ENCODE assay signal across 10 cellular contexts in genomic region chr16:27240948-27241531, GRCh38. TPM values are rescaled to one million over a fixed set of nuclear protein-coding genes. Genes with fewer than 3 reads are reported as not detected.
DNase-seq lines count a peak whose midpoint lies in the region; ATAC-seq and TF ChIP-seq lines count a peak whose summit lies in the region.
"Had no signal": no experiment of that assay in that cellular context is flagged by ENCODE, and none has a peak within 500 bp of the region (broad histone marks: within the 10 kb centered on the region; RNA-seq: fewer than 3 reads in every experiment).

No MANE protein-coding gene starts in this region.

- ATAC-seq in heart right ventricle: peak in 4 of 8 donors; percentile 7 to 27 (median 16)
- no peak for ATAC-seq in Right ventricle myocardium inferior
- no peak for ATAC-seq in HG02884 (IDR thresholded peaks at IDR 0.05; ENCODE audit: unreplicated experiment)
- no peak for ATAC-seq in HG03571 (IDR thresholded peaks at IDR 0.05; ENCODE audit: unreplicated experiment)

- no peaks in the 10 kb centered on the region for H3K36me3 ChIP-seq in heart right ventricle
- no peaks in the 10 kb centered on the region for H3K36me3 ChIP-seq in mesodermal cell (ENCODE audit: control insufficient read depth, insufficient read depth, low read length)
- H3K36me3 ChIP-seq in urinary bladder (ENCODE audit: insufficient read depth): no peaks in the 10 kb centered on the region

- H3K4me3 ChIP-seq in heart right ventricle: no peak overlapping the region
- H3K4me3 ChIP-seq in astrocyte of the spinal cord (ENCODE audit: low read depth, low read length): no peak overlapping the region
- H3K4me3 ChIP-seq in mesodermal cell (ENCODE audit: extremely low read depth, insufficient read depth, low read length, poor library complexity, severe bottlenecking): no peak overlapping the region
- no peak overlapping the region for H3K4me3 ChIP-seq in urinary bladder (ENCODE audit: low read depth, low read length)

- in situ Hi-C loops in astrocyte of the spinal cord (cut with HindIII; ENCODE audit: low sequenced_read_pairs): no loop called here
- in situ Hi-C loops in GM13976 (cut with MboI; ENCODE audit: low sequenced_read_pairs, unreplicated experiment): no loop called here

- 61 to 81% methylated on average over 6 of the region's 6 CpGs for WGBS in heart right ventricle, 2 donors
- 90 to 92% methylated on average over 3 to 5 of the region's 6 CpGs for WGBS in mesodermal cell (ENCODE audit: insufficient coverage in 2 of 2), 2 experiments
- WGBS in urinary bladder: 76% methylated on average over 6 of the region's 6 CpGs

- H3K27me3 ChIP-seq in heart right ventricle: no peaks in the 10 kb centered on the region

- H3K27ac ChIP-seq in heart right ventricle: peak overlapping the region in 9 of 10 donors; percentile 30 to 84 (median 58)
- H3K27ac ChIP-seq in mesodermal cell (ENCODE audit: low read depth, low read length, severe bottlenecking): peak overlapping the region; percentile 66
- peak overlapping the region; percentile 24 for H3K27ac ChIP-seq in urinary bladder (ENCODE audit: low read depth)

- intact Hi-C loops in heart right ventricle (cut with DNase I) (loop anchor here in 1 of 10 donors (10.0 kb wide), 1 partner anchor 74 kb away; the partner anchor contains the start of gene IL4R), Right ventricle myocardium inferior (cut with DNase I) (loop anchor here (5.0 kb wide), 1 partner anchor 76 kb away; no protein-coding TSS in a partner anchor)

- no peak for DNase-seq in heart right ventricle
- no peak for DNase-seq in Right ventricle myocardium inferior (ENCODE audit: missing footprints)
- DNase-seq in astrocyte of the spinal cord (ENCODE audit: low read depth, low spot score): peak; percentile 50
- no peak for DNase-seq in GM13976 (ENCODE audit: low spot score)
- DNase-seq: DMS 273 treated with DMSO at 0.1 percent for 48 hours, retina had no signal

- peaks cover 13 to 85% (median 67%) of the 10 kb centered on the region in 9 donors for H3K4me1 ChIP-seq in heart right ventricle
- peaks cover 36% of the 10 kb centered on the region for H3K4me1 ChIP-seq in mesodermal cell (ENCODE audit: control insufficient read depth, insufficient read depth, low read length, poor library complexity, severe bottlenecking)
- peaks cover 2% of the 10 kb centered on the region for H3K4me1 ChIP-seq in urinary bladder (ENCODE audit: insufficient read depth)

- H3K9me3 ChIP-seq in heart right ventricle (no peaks in the 10 kb centered on the region), mesodermal cell (ENCODE audit: control insufficient read depth, low read length) (no peaks in the 10 kb centered on the region)

- TF ChIP-seq CTCF in heart right ventricle (IDR thresholded peaks at IDR 0.05): no peak
- no peak for TF ChIP-seq CTCF in astrocyte of the spinal cord (IDR thresholded peaks at IDR 0.05; ENCODE audit: low read depth, low read length)
- no peak for TF ChIP-seq CTCF in GM13976 (IDR thresholded peaks at IDR 0.05; ENCODE audit: borderline replicate concordance, control extremely low read depth, extremely low read depth, insufficient read depth, missing control alignments)

RNA-seq across cellular contexts. Expression of gene NSMCE1, which starts 27.5 kb away (rescaled TPM):
- total RNA-seq in heart right ventricle (10 to 100 TPM; 33.5 to 46.3 (median 38.1) TPM), Right ventricle myocardium inferior (35.8 TPM), urinary bladder (33.9 TPM)
- polyA plus RNA-seq in heart right ventricle (10 to 100 TPM; 36.1 to 57.1 TPM), urinary bladder (76.3 TPM)
- polyA plus RNA-seq in mesodermal cell (2013, experiment 1 of 2): 24.3 TPM
- 23.7 TPM for polyA plus RNA-seq in mesodermal cell (2013, experiment 2 of 2)

RNA-seq across cellular contexts. Expression of gene KDM8, which starts 37.7 kb away (rescaled TPM):
- total RNA-seq in heart right ventricle (1 to 10 TPM; 2.6 to 4.5 (median 3.3) TPM), Right ventricle myocardium inferior (3.5 TPM), urinary bladder (3.3 TPM)
- polyA plus RNA-seq in heart right ventricle (1 to 10 TPM; 1.5 to 5.8 TPM), urinary bladder (4.4 TPM)
- polyA plus RNA-seq in mesodermal cell (2013, experiment 1 of 2): 5.5 TPM
- 3.3 TPM for polyA plus RNA-seq in mesodermal cell (2013, experiment 2 of 2)
